In genomic region chr9:105270711-105271110, GRCh38 we compare ENCODE assay signal across 1 cellular context.
TF ChIP-seq lines count a peak whose summit lies in the region.

No MANE protein-coding gene starts in this region.

TF ChIP-seq in H1, 55 proteins besides CTCF, POLR2A, EP300 and RAD21 (continued from another document):
- TF ChIP-seq ATF2 (IDR thresholded peaks at IDR 0.05; ENCODE audit: low read length) (no peak), ATF3 (IDR thresholded peaks at IDR 0.05; ENCODE audit: insufficient read depth, low read depth, low read length) (no peak), BRCA1 (IDR thresholded peaks at IDR 0.05; ENCODE audit: low read depth, low read length) (no peak), USF2 (IDR thresholded peaks at IDR 0.05; ENCODE audit: low read length) (no peak), CHD1 (IDR thresholded peaks at IDR 0.05; ENCODE audit: low read depth, low read length) (no peak), NANOG (IDR thresholded peaks at IDR 0.05; ENCODE audit: insufficient read depth, low read depth, low read length, poor library complexity, severe bottlenecking) (no peak), RNF2 (IDR thresholded peaks at IDR 0.05; ENCODE audit: borderline replicate concordance, low read depth, low read length, missing control alignments, poor library complexity, severe bottlenecking) (no peak), BCL11A (IDR thresholded peaks at IDR 0.05; ENCODE audit: low read depth in 2 of 2, low read length in 2 of 2) (no peak), KDM1A (IDR thresholded peaks at IDR 0.05; ENCODE audit: borderline replicate concordance, low read length) (no peak), CTBP2 (IDR thresholded peaks at IDR 0.05; ENCODE audit: borderline replicate concordance, insufficient read depth, insufficient read length, low read length) (no peak), CREB1 (IDR thresholded peaks at IDR 0.05) (no peak), CBX8 (IDR thresholded peaks at IDR 0.05; ENCODE audit: borderline replicate concordance, low read depth, low read length) (no peak)
TF ChIP-seq in H1: peak in this region for 0.
